37 cellular contexts compared by ENCODE assay signal in the genomic region with DNA sequence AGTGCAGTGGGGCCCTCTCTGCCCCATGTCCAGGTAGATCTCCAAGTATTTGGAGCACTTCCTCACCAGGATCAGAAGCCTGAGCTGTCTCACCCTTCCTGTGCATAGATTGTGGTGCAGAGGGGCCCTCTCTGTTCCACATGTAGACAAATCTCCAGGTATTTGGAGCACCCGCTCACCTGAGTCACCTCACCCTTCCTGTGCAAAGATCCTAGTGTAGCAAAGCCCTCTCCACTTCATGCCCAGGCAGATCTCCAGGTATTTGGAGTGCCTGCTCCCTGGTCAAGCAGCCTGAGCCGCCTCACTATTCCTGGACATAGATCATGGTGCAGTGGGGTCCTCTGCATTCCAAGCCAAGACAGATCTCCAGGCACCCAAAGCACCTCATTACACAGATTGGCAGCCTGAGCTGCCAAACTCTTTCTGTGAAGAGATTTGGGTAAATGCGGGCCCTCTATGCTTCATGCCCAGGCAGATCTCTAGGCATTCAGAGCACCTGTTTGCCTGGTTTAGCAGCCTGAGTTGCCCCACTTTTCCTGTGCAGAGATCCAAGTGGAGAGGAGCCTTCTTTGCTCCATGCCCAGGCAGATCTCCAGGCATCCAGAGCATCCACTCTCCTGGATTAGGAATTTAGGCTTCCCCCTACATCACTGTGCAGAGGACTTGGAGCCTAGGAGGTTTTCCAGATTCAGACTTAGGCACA.
"Had no signal": no experiment of that assay in that cellular context is flagged by ENCODE, and none has a peak within 500 bp of the region (broad histone marks: within the 10 kb centered on the region; RNA-seq: fewer than 3 reads in every experiment).

No MANE protein-coding gene starts in this region.

- H3K27me3 ChIP-seq: adrenal gland, body of pancreas, hepatocyte had no signal

- H3K4me1 Mint-ChIP-seq: activated B cell treated with CpG ODN at 0.5 μM for 24 hours; activated naive CD4-positive, alpha-beta T cell treated with anti-CD3 and anti-CD28 coated beads, Interleukin-2, amount 50 U/mL, for 24 hours; activated naive CD8-positive, alpha-beta T cell treated with anti-CD3 and anti-CD28 coated beads for 36 hours; activated naive CD8-positive, alpha-beta T cell treated with anti-CD3 and anti-CD28 coated beads, Interleukin-2, amount 50 U/mL, for 24 hours; central memory CD8-positive, alpha-beta T cell; endodermal cell; T-helper 17 cell had no signal

- H3K36me3 Mint-ChIP-seq: activated naive CD4-positive, alpha-beta T cell treated with anti-CD3 and anti-CD28 coated beads, Interleukin-2, amount 50 U/mL, for 24 hours; activated naive CD8-positive, alpha-beta T cell treated with anti-CD3 and anti-CD28 coated beads for 36 hours had no signal

- H3K9me3 ChIP-seq: adrenal gland had no signal

- H3K27ac ChIP-seq: adrenal gland, body of pancreas, coronary artery, dorsolateral prefrontal cortex, gastroesophageal sphincter, heart right ventricle, hepatocyte, WERI-Rb-1 had no signal

- H3K4me2 ChIP-seq: hepatocyte had no signal

- H3K27ac Mint-ChIP-seq: activated B cell treated with CpG ODN at 0.5 μM for 24 hours; activated CD8-positive, alpha-beta T cell treated with anti-CD3 and anti-CD28 coated beads for 36 hours; activated naive CD4-positive, alpha-beta T cell treated with anti-CD3 and anti-CD28 coated beads for 36 hours; activated naive CD8-positive, alpha-beta T cell treated with anti-CD3 and anti-CD28 coated beads for 36 hours; activated naive CD8-positive, alpha-beta T cell treated with anti-CD3 and anti-CD28 coated beads, Interleukin-2, amount 50 U/mL, for 24 hours; activated T-helper 1 cell treated with anti-CD3 and anti-CD28 coated beads, Interleukin-12 subunit alpha, Interleukin-12 subunit beta, Interleukin-2, Interleukin-4 antibody, amounts not matched to agents 30 ng/mL and 10 ng/mL and 1 ng/mL, durations not matched to agents 14 hours and 24 hours and 36 hours; activated T-helper 2 cell treated with anti-CD3 and anti-CD28 coated beads, Interferon-gamma antibody, Interleukin-2, Interleukin-4, amounts not matched to agents 10 μg/mL and 5 μg/mL and 100 μg/mL, durations not matched to agents 14 hours and 24 hours and 36 hours; dendritic cell treated with granulocyte-macrophage colony-stimulating factor and Interleukin-4, amounts not matched to agents 40 ng/mL and 50 ng/mL, for 4 days; endodermal cell; T-helper 17 cell; T-helper 2 cell treated with Interferon-gamma antibody and Interleukin-4, amounts not matched to agents 5 μg/mL and 100 μg/mL, for 36 hours had no signal

- ATAC-seq: activated CD4-positive, CD25-positive, alpha-beta regulatory T cell treated with anti-CD3 and anti-CD28 coated beads, Interleukin-2, amount 50 U/mL, for 24 hours; activated CD8-positive, alpha-beta T cell treated with anti-CD3 and anti-CD28 coated beads for 36 hours; activated naive CD8-positive, alpha-beta T cell treated with anti-CD3 and anti-CD28 coated beads, Interleukin-2, amount 50 U/mL, for 24 hours; body of pancreas; gastroesophageal sphincter; heart right ventricle; T-helper 17 cell had no signal

- H3K27me3 Mint-ChIP-seq: activated B cell treated with CpG ODN at 0.5 μM for 24 hours; dendritic cell treated with granulocyte-macrophage colony-stimulating factor and Interleukin-4, amounts not matched to agents 40 ng/mL and 50 ng/mL, for 4 days had no signal

- H3K9me3 Mint-ChIP-seq: activated naive CD8-positive, alpha-beta T cell treated with anti-CD3 and anti-CD28 coated beads for 36 hours; central memory CD8-positive, alpha-beta T cell had no signal

- DNase-seq: activated B cell treated with CpG ODN at 0.5 μM for 24 hours; activated CD4-positive, alpha-beta T cell treated with anti-CD3 and anti-CD28 coated beads for 48 hours; activated CD4-positive, alpha-beta T cell treated with anti-CD3 and anti-CD28 coated beads, Interleukin-2, amount 50 U/mL, for 1 hour; activated CD4-positive, alpha-beta T cell treated with anti-CD3 and anti-CD28 coated beads, Interleukin-2, amount 50 U/mL, for 48 hours; activated CD8-positive, alpha-beta memory T cell treated with anti-CD3 and anti-CD28 coated beads for 24 hours; activated CD8-positive, alpha-beta memory T cell treated with anti-CD3 and anti-CD28 coated beads, Interleukin-2, amount 50 U/mL, for 4 hours; activated CD8-positive, alpha-beta T cell treated with anti-CD3 and anti-CD28 coated beads for 36 hours; activated effector memory CD4-positive, alpha-beta T cell treated with anti-CD3 and anti-CD28 coated beads, Interleukin-2, amount 50 U/mL, for 16 hours; activated naive CD4-positive, alpha-beta T cell treated with anti-CD3 and anti-CD28 coated beads for 36 hours; activated naive CD8-positive, alpha-beta T cell treated with anti-CD3 and anti-CD28 coated beads for 36 hours; activated naive CD8-positive, alpha-beta T cell treated with anti-CD3 and anti-CD28 coated beads, Interleukin-2, amount 50 U/mL, for 24 hours; activated T-cell treated with anti-CD3 and anti-CD28 coated beads, Interleukin-2, amount 50 U/mL, for 1 hour; activated T-cell treated with anti-CD3 and anti-CD28 coated beads, Interleukin-2, amount 50 U/mL, for 48 hours; adrenal gland; amygdala; aorta; body of pancreas; dorsolateral prefrontal cortex; effector memory CD4-positive, alpha-beta T cell; endodermal cell; erythroblast; foreskin melanocyte; heart right ventricle; T-helper 1 cell; T-helper 17 cell; T1000; WERI-Rb-1 had no signal

- H3K36me3 ChIP-seq: adrenal gland, gastroesophageal sphincter, heart right ventricle, WERI-Rb-1 had no signal

- H3K4me3 ChIP-seq: adrenal gland, body of pancreas, coronary artery, dorsolateral prefrontal cortex, gastroesophageal sphincter, heart right ventricle, hepatocyte had no signal

- H3K79me2 ChIP-seq: hepatocyte had no signal

- H3K4me1 ChIP-seq: adrenal gland, body of pancreas, gastroesophageal sphincter, heart right ventricle had no signal

- H3K4me3 Mint-ChIP-seq: activated B cell treated with CpG ODN at 0.5 μM for 24 hours; activated CD8-positive, alpha-beta T cell treated with anti-CD3 and anti-CD28 coated beads for 36 hours; activated naive CD4-positive, alpha-beta T cell treated with anti-CD3 and anti-CD28 coated beads for 36 hours; activated naive CD4-positive, alpha-beta T cell treated with anti-CD3 and anti-CD28 coated beads, Interleukin-2, amount 50 U/mL, for 24 hours; activated naive CD8-positive, alpha-beta T cell treated with anti-CD3 and anti-CD28 coated beads for 36 hours; activated naive CD8-positive, alpha-beta T cell treated with anti-CD3 and anti-CD28 coated beads, Interleukin-2, amount 50 U/mL, for 24 hours; activated T-helper 1 cell treated with anti-CD3 and anti-CD28 coated beads, Interleukin-12 subunit alpha, Interleukin-12 subunit beta, Interleukin-2, Interleukin-4 antibody, amounts not matched to agents 30 ng/mL and 10 ng/mL and 1 ng/mL, durations not matched to agents 14 hours and 24 hours and 36 hours; central memory CD8-positive, alpha-beta T cell; dendritic cell treated with granulocyte-macrophage colony-stimulating factor and Interleukin-4, amounts not matched to agents 40 ng/mL and 50 ng/mL, for 4 days; endodermal cell; T-helper 17 cell; T-helper 2 cell treated with Interferon-gamma antibody and Interleukin-4, amounts not matched to agents 5 μg/mL and 100 μg/mL, for 36 hours had no signal
